In genomic region chr12:27085654-27086053, GRCh38 we compare ENCODE assay signal across 10 cellular contexts. TPM values are rescaled to one million over a fixed set of nuclear protein-coding genes. Genes with fewer than 3 reads are reported as not detected.
"Had no signal": no experiment of that assay in that cellular context is flagged by ENCODE, and none has a peak within 500 bp of the region (broad histone marks: within the 10 kb centered on the region; RNA-seq: fewer than 3 reads in every experiment).

No MANE protein-coding gene starts in this region.

- H3K9me3 ChIP-seq: HAP-1 had no signal

- DNase-seq: GM23248, GOT3, H7, KBM-7 had no signal

- H3K4me3 Mint-ChIP-seq: IgD-negative memory B cell had no signal

- ATAC-seq: HCT116 had no signal

- H3K27ac Mint-ChIP-seq: IgD-negative memory B cell had no signal

- H3K27me3 Mint-ChIP-seq: IgD-negative memory B cell had no signal

- H3K36me3 ChIP-seq: HAP-1 had no signal

- H3K4me3 ChIP-seq: GM23248, HAP-1 had no signal

- H3K9ac ChIP-seq: GM23248, KMS-11 had no signal

- H3K27ac ChIP-seq: GM23248, KMS-11 had no signal

RNA-seq across cellular contexts. Expression of gene C12orf71, which starts 3.3 kb away (rescaled TPM):
- total RNA-seq: GM23248, H4, H7, HT-29 had no signal
- polyA plus RNA-seq: GM23248, IgD-negative memory B cell had no signal
